Comparison of ENCODE assay signal across 17 cellular contexts in genomic region chr12:49503674-49504180, GRCh38. TPM values are rescaled to one million over a fixed set of nuclear protein-coding genes. Genes with fewer than 3 reads are reported as not detected.
DNase-seq lines count a peak whose midpoint lies in the region; ATAC-seq and TF ChIP-seq lines count a peak whose summit lies in the region.
"Had no signal": no experiment of that assay in that cellular context is flagged by ENCODE, and none has a peak within 500 bp of the region (broad histone marks: within the 10 kb centered on the region; RNA-seq: fewer than 3 reads in every experiment).

No MANE protein-coding gene starts in this region.

- no peak for TF ChIP-seq CTCF in mesothelial cell of epicardium (IDR thresholded peaks at IDR 0.05; ENCODE audit: unreplicated experiment)

- H3K36me3 Mint-ChIP-seq in mesothelial cell of epicardium = peaks cover 48% of the 10 kb centered on the region

- H3K4me3 Mint-ChIP-seq in mesothelial cell of epicardium = no peak overlapping the region
- H3K4me3 Mint-ChIP-seq: activated naive CD8-positive, alpha-beta T cell treated with anti-CD3 and anti-CD28 coated beads, Interleukin-2, amount 50 U/mL, for 24 hours; CD4-positive, alpha-beta memory T cell; naive B cell had no signal

- ATAC-seq in HG02852 (IDR thresholded peaks at IDR 0.05; ENCODE audit: unreplicated experiment) (no peak), GM18861 (IDR thresholded peaks at IDR 0.05; ENCODE audit: unreplicated experiment) (no peak)
- ATAC-seq: activated naive CD8-positive, alpha-beta T cell treated with anti-CD3 and anti-CD28 coated beads, Interleukin-2, amount 50 U/mL, for 24 hours; gastrocnemius medialis had no signal

- DNase-seq in Daoy (ENCODE audit: low read depth) = peak; percentile 56
- DNase-seq in NCI-H446 treated with DMSO at 0.1 percent for 48 hours (lab: John Stamatoyannopoulos, UW) = peak; percentile 18
- DNase-seq in dermis blood vessel endothelial cell = peak; percentile 98
- DNase-seq in mesothelial cell of epicardium (ENCODE audit: low spot score in 2 of 2, unreplicated experiment in 2 of 2) = no peak
- no peak for DNase-seq in stimulated activated CD4-positive, alpha-beta T cell treated with anti-CD3 and anti-CD28 coated beads, Interleukin-12 subunit alpha, Interleukin-12 subunit beta, amount 100 ng/mL, for 4 hours
- no peak for DNase-seq in SKM-1 (lab: John Stamatoyannopoulos, UW; ENCODE audit: unreplicated experiment)
- DNase-seq: activated CD4-positive, alpha-beta T cell treated with anti-CD3 and anti-CD28 coated beads, Interleukin-2, amount 50 U/mL, for 48 hours; activated naive CD8-positive, alpha-beta T cell treated with anti-CD3 and anti-CD28 coated beads, Interleukin-2, amount 50 U/mL, for 24 hours; CD4-positive, alpha-beta memory T cell; gastrocnemius medialis; naive B cell; NCI-H1092 treated with DMSO at 0.1 percent for 48 hours; SIG-M5; stimulated activated CD4-positive, alpha-beta T cell treated with anti-CD3 and anti-CD28 coated beads, Interleukin-2, amount 100 ng/mL, for 48 hours; trophoblast cell had no signal

- no peaks in the 10 kb centered on the region for H3K9me3 Mint-ChIP-seq in mesothelial cell of epicardium
- H3K9me3 Mint-ChIP-seq: activated naive CD8-positive, alpha-beta T cell treated with anti-CD3 and anti-CD28 coated beads, Interleukin-2, amount 50 U/mL, for 24 hours; CD4-positive, alpha-beta memory T cell; naive B cell had no signal

- H3K4me1 Mint-ChIP-seq in mesothelial cell of epicardium = peaks cover 9% of the 10 kb centered on the region
- H3K4me1 Mint-ChIP-seq: CD4-positive, alpha-beta memory T cell had no signal

- H3K27me3 Mint-ChIP-seq in mesothelial cell of epicardium (ENCODE audit: low read depth) = no peaks in the 10 kb centered on the region
- H3K27me3 Mint-ChIP-seq: activated naive CD8-positive, alpha-beta T cell treated with anti-CD3 and anti-CD28 coated beads, Interleukin-2, amount 50 U/mL, for 24 hours; CD4-positive, alpha-beta memory T cell; naive B cell had no signal

- peak overlapping the region; percentile 77 for H3K27ac Mint-ChIP-seq in mesothelial cell of epicardium
- H3K27ac Mint-ChIP-seq: activated naive CD8-positive, alpha-beta T cell treated with anti-CD3 and anti-CD28 coated beads, Interleukin-2, amount 50 U/mL, for 24 hours; CD4-positive, alpha-beta memory T cell had no signal

RNA-seq across cellular contexts. Expression of gene KCNH3, which starts 35.1 kb away (rescaled TPM):
- total RNA-seq in Daoy (2014; rRNA removed; shearing (Covaris generic)) = 0.40 TPM in 1 of 2 replicates, not detected in the other
- 0.09 TPM in 1 of 2 replicates, not detected in the other for total RNA-seq in dermis blood vessel endothelial cell
- total RNA-seq in mesothelial cell of epicardium = 1.8 to 2.5 TPM (median 2.3 TPM) in 3 replicates
- total RNA-seq: gastrocnemius medialis had no signal

Comparison
In these comparisons a context has a peak if more than half of its experiments do, and no peak if none do; other contexts are left out.
1. DNase-seq: peak in Daoy (single experiment), NCI-H446 treated with DMSO at 0.1 percent for 48 hours (single experiment) and dermis blood vessel endothelial cell (single experiment); none in mesothelial cell of epicardium (0 of 2), stimulated activated CD4-positive, alpha-beta T cell treated with anti-CD3 and anti-CD28 coated beads, Interleukin-12 subunit alpha, Interleukin-12 subunit beta, amount 100 ng/mL, for 4 hours (single experiment) and SKM-1 (single experiment).